8 cellular contexts compared by ENCODE assay signal in genomic region chr2:96760036-96760985, GRCh38. TPM values are rescaled to one million over a fixed set of nuclear protein-coding genes. Genes with fewer than 3 reads are reported as not detected.
DNase-seq lines count a peak whose midpoint lies in the region; ATAC-seq and TF ChIP-seq lines count a peak whose summit lies in the region.

Gene CNNM4 (plus strand): TSS chr2:96760902. CDS start chr2:96761000, 98 bp downstream.

- WGBS in heart left ventricle, 4 donors = 4 to 11% (median 7%) methylated on average over 23 to 62 of the region's 62 CpGs
- WGBS in upper lobe of left lung, 2 donors = 15 to 36% methylated on average over 8 to 19 of the region's 62 CpGs

- TF ChIP-seq CTCF in GM12875 (IDR thresholded peaks at IDR 0.05; ENCODE audit: borderline replicate concordance, insufficient read depth, low read depth, low read length) (0 out of 2 replicates have a peak, but pooled peaks have one; percentile 1), heart left ventricle (IDR thresholded peaks at IDR 0.05) (peak in 1 of 12 donors; percentile 11), upper lobe of left lung (IDR thresholded peaks at IDR 0.05) (no peak)

- DNase-seq in NCI-H1417 treated with DMSO at 0.1 percent for 48 hours (lab: John Stamatoyannopoulos, UW) (peak; percentile 77), SW 1271 (lab: John Stamatoyannopoulos, UW) (peak; percentile 80 to 91), adipocyte (ENCODE audit: low read depth) (peak; percentile 97), heart left ventricle (peak; percentile 93 to 98 (median 96)), posterior cingulate gyrus (peak; percentile 86 to 99 (median 94)), upper lobe of left lung (peak; percentile 98)

- H3K27me3 ChIP-seq in adipocyte (replicated peaks; ENCODE audit: control insufficient read depth, insufficient read depth, low read length) (no peaks in the 10 kb centered on the region), heart left ventricle (no peaks in the 10 kb centered on the region), upper lobe of left lung (no peaks in the 10 kb centered on the region)

- ATAC-seq in HG02798 (IDR thresholded peaks at IDR 0.05; ENCODE audit: poor library complexity, unreplicated experiment) = peak; percentile 88
- peak; percentile 92 to 97 (median 96) for ATAC-seq in heart left ventricle
- peak; percentile 95 to 96 for ATAC-seq in upper lobe of left lung (ENCODE audit: low FRiP score in 2 of 2)

- no peak for TF ChIP-seq POLR2A in heart left ventricle (IDR thresholded peaks at IDR 0.05)
- TF ChIP-seq POLR2A in upper lobe of left lung (IDR thresholded peaks at IDR 0.05) = peak in 1 of 4 donors; percentile 31

- H3K27ac ChIP-seq in heart left ventricle (peak within 1 kb of the TSS; percentile 33 to 89 (median 78)), upper lobe of left lung (peak within 1 kb of the TSS; percentile 64 to 90 (median 83))

- intact Hi-C loops in heart left ventricle (cut with DNase I) (loop anchor here in 7 of 10 donors (1.0 to 10.0 kb wide), 9 partner anchors 18 to 226 kb away; partner anchors contain the start of genes KANSL3 (in 3 of the 7), LMAN2L (in 2 of the 7) and ARID5A (in 1 of the 7)), posterior cingulate gyrus (cut with DNase I) (loop anchor here (1.0 to 10.0 kb wide), 2 partner anchors 20 to 126 kb away; partner anchors contain the start of genes KANSL3 and LMAN2L)

- TF ChIP-seq EP300 in upper lobe of left lung (IDR thresholded peaks at IDR 0.05) = no peak

- H3K4me1 ChIP-seq in adipocyte (ENCODE audit: control insufficient read depth, insufficient read depth, low read length) (peaks cover 30% of the 10 kb centered on the region), heart left ventricle (peaks cover 0 to 49% (median 38%) of the 10 kb centered on the region in 12 donors), upper lobe of left lung (peaks cover 40 to 53% (median 44%) of the 10 kb centered on the region in 4 donors)

- H3K36me3 ChIP-seq in adipocyte (ENCODE audit: control insufficient read depth, insufficient read depth, low read length, severe bottlenecking) (no peaks in the 10 kb centered on the region), heart left ventricle (no peaks in the 10 kb centered on the region), upper lobe of left lung (no peaks in the 10 kb centered on the region)

- peak within 1 kb of the TSS; percentile 71 for H3K9ac ChIP-seq in adipocyte (ENCODE audit: low read length)

- H3K4me3 ChIP-seq in GM12875 (ENCODE audit: low read depth, low read length) (peak within 1 kb of the TSS; percentile 68), adipocyte (ENCODE audit: low read length) (peak within 1 kb of the TSS; percentile 80), heart left ventricle (peak within 1 kb of the TSS; percentile 62 to 91 (median 75)), upper lobe of left lung (peak within 1 kb of the TSS; percentile 44 to 82 (median 67))

- H3K9me3 ChIP-seq in adipocyte (ENCODE audit: control insufficient read depth, low read length) (no peaks in the 10 kb centered on the region), heart left ventricle (no peaks in the 10 kb centered on the region), upper lobe of left lung (no peaks in the 10 kb centered on the region)

RNA-seq across cellular contexts. Expression of gene CNNM4, which starts in this region (rescaled TPM):
- total RNA-seq in heart left ventricle (10 to 100 TPM; 13.1 to 47.7 (median 28.7) TPM), upper lobe of left lung (10 to 100 TPM; 12.8 to 26.9 (median 22.1) TPM)
- polyA plus RNA-seq in heart left ventricle = 10 to 100 TPM; 11.3 to 12.7 TPM

Comparison
In these comparisons a context has a peak if more than half of its experiments do, and no peak if none do; other contexts are left out.
1. Peak in every context shown above with its lines: DNase-seq, ATAC-seq, H3K4me3 ChIP-seq and H3K27ac ChIP-seq.